ENCODE assay signal across 8 cellular contexts in genomic region chr5:14153071-14153864, GRCh38. TPM values are rescaled to one million over a fixed set of nuclear protein-coding genes. Genes with fewer than 3 reads are reported as not detected.
DNase-seq lines count a peak whose midpoint lies in the region; ATAC-seq, FAIRE-seq and TF ChIP-seq lines count a peak whose summit lies in the region.
"Had no signal": no experiment of that assay in that cellular context is flagged by ENCODE, and none has a peak within 500 bp of the region (broad histone marks: within the 10 kb centered on the region; RNA-seq: fewer than 3 reads in every experiment).

No MANE protein-coding gene starts in this region.

- intact Hi-C loops in pancreas (cut with DNase I): no loop called here

- H3K27me3 ChIP-seq in HL-60 (ENCODE audit: insufficient read depth, poor library complexity, severe bottlenecking) (no peaks in the 10 kb centered on the region), mesenchymal stem cell (ENCODE audit: control insufficient read depth in 1 of 2, insufficient read depth in 1 of 2, low read length in 2 of 2) (no peaks in the 10 kb centered on the region), suprapubic skin (no peaks in the 10 kb centered on the region), pancreas (no peaks in the 10 kb centered on the region)

- peak overlapping the region; percentile 35 to 84 for H3K18ac ChIP-seq in mesenchymal stem cell (ENCODE audit: low read depth in 1 of 2, low read length in 2 of 2)

- no peak for DNase-seq in HL-60 (ENCODE audit: low read depth in 1 of 2, low spot score in 1 of 2)
- no peak for DNase-seq in mesenchymal stem cell
- no peak for DNase-seq in suprapubic skin (ENCODE audit: low spot score in 2 of 2)
- no peak for DNase-seq in activated T-cell treated with anti-CD3 and anti-CD28 coated beads, Interleukin-2, amount 50 U/mL, for 1 hour
- DNase-seq in NCI-H1930 (lab: John Stamatoyannopoulos, UW): no peak
- DNase-seq in pancreas: no peak
- DNase-seq: stimulated activated CD8-positive, alpha-beta memory T cell treated with anti-CD3 and anti-CD28 coated beads, Interleukin-4, amount 100 ng/mL, for 48 hours had no signal

- FAIRE-seq in pancreas (lab: Jason Lieb, UNC): no peak

- H3K4me1 ChIP-seq in mesenchymal stem cell (ENCODE audit: control insufficient read depth, insufficient read depth, low read depth, low read length) (peaks cover 39% of the 10 kb centered on the region), suprapubic skin (peaks cover 64% of the 10 kb centered on the region), pancreas (peaks cover 3 to 43% (median 7%) of the 10 kb centered on the region in 3 donors)

- no peak overlapping the region for H2BK5ac ChIP-seq in mesenchymal stem cell (ENCODE audit: low read depth, low read length, poor library complexity, severe bottlenecking)

- peak overlapping the region; percentile 86 for H2AK5ac ChIP-seq in mesenchymal stem cell (ENCODE audit: low read length, severe bottlenecking)

- H3K79me1 ChIP-seq in mesenchymal stem cell (replicated peaks; ENCODE audit: low read length, poor library complexity, severe bottlenecking): no peaks in the 10 kb centered on the region

- no peak for TF ChIP-seq EP300 in suprapubic skin (IDR thresholded peaks at IDR 0.05)

- H3K4ac ChIP-seq in mesenchymal stem cell (ENCODE audit: low read depth in 1 of 2, low read length in 2 of 2): peak overlapping the region in 1 of 2 experiments; percentile 62

- H2BK12ac ChIP-seq in mesenchymal stem cell (ENCODE audit: low read length in 2 of 2): no peak overlapping the region

- peak overlapping the region; percentile 82 for H3K9ac ChIP-seq in mesenchymal stem cell (ENCODE audit: low read length)

- peak overlapping the region in 1 of 2 experiments; percentile 16 for H3K23ac ChIP-seq in mesenchymal stem cell (ENCODE audit: low read length in 2 of 2)

- H3K14ac ChIP-seq in mesenchymal stem cell (ENCODE audit: low read length in 2 of 2): no peak overlapping the region

- H3K36me3 ChIP-seq in mesenchymal stem cell (ENCODE audit: control insufficient read depth in 1 of 2, insufficient read depth in 2 of 2, low read depth in 1 of 2, low read length in 2 of 2) (peaks cover 0 to 22% of the 10 kb centered on the region in 2 experiments), suprapubic skin (no peaks in the 10 kb centered on the region), pancreas (no peaks in the 10 kb centered on the region)

- ATAC-seq in pancreas: no peak

- TF ChIP-seq CTCF in HL-60 (IDR thresholded peaks at IDR 0.05; ENCODE audit: insufficient read depth, low read length) (no peak), WI38 (IDR thresholded peaks at IDR 0.05; ENCODE audit: low read depth, low read length) (no peak), suprapubic skin (IDR thresholded peaks at IDR 0.05) (no peak), pancreas (IDR thresholded peaks at IDR 0.05) (no peak)

- H4K8ac ChIP-seq in mesenchymal stem cell (ENCODE audit: low read length): peak overlapping the region; percentile 62

- H3K9me3 ChIP-seq in mesenchymal stem cell (ENCODE audit: control insufficient read depth, low read length) (no peaks in the 10 kb centered on the region), suprapubic skin (no peaks in the 10 kb centered on the region), pancreas (no peaks in the 10 kb centered on the region)

- no peak overlapping the region for H2AFZ ChIP-seq in mesenchymal stem cell (ENCODE audit: low read depth, low read length)

- H3K4me2 ChIP-seq in mesenchymal stem cell (ENCODE audit: low read length, poor library complexity, severe bottlenecking): peak overlapping the region; percentile 46

- WGBS in mesenchymal stem cell: 52% methylated on average over 6 of the region's 6 CpGs
- 70% methylated on average over 6 of the region's 6 CpGs for WGBS in suprapubic skin
- 85 to 88% methylated on average over 6 of the region's 6 CpGs for WGBS in pancreas, 2 donors

- H3K27ac ChIP-seq in HL-60 (replicated peaks) (peak overlapping the region; percentile 50; the same call in 1 of the 2 replicates), mesenchymal stem cell (ENCODE audit: low read length, poor library complexity, severe bottlenecking) (peak overlapping the region; percentile 83), suprapubic skin (peak overlapping the region; percentile 9), pancreas (no peak overlapping the region)

- peak overlapping the region; percentile 78 for H2BK120ac ChIP-seq in mesenchymal stem cell (ENCODE audit: low read depth, low read length)

- peak overlapping the region; percentile 68 for H2BK15ac ChIP-seq in mesenchymal stem cell (ENCODE audit: low read depth, poor library complexity, severe bottlenecking)

- H4K91ac ChIP-seq in mesenchymal stem cell (ENCODE audit: low read length): no peak overlapping the region

- H3K4me3 ChIP-seq in HL-60 (replicated peaks; ENCODE audit: insufficient read depth, low read length) (no peak overlapping the region), WI38 (ENCODE audit: low read depth, low read length) (peak overlapping the region; percentile 46), mesenchymal stem cell (ENCODE audit: insufficient read depth in 1 of 2, low read depth in 1 of 2, low read length in 2 of 2) (peak overlapping the region in 1 of 2 experiments; percentile 74), suprapubic skin (no peak overlapping the region), pancreas (no peak overlapping the region)

- TF ChIP-seq POLR2A in suprapubic skin (IDR thresholded peaks at IDR 0.05): no peak

RNA-seq across cellular contexts. Expression of gene TRIO, which starts 10.1 kb away (rescaled TPM):
- 39.8 TPM for polyA plus RNA-seq in mesenchymal stem cell (2013, experiment 1 of 2)
- polyA plus RNA-seq in mesenchymal stem cell (2013, experiment 2 of 2): 39.0 TPM
- 100 to 1,000 TPM in 1 of 4 donors, 10 to 100 TPM in 3; 62.7 to 159 (median 70.4) TPM for total RNA-seq in suprapubic skin
- total RNA-seq in pancreas: 10 to 100 TPM; 27.3 to 82.5 (median 34.1) TPM
- 10 to 100 TPM; 39.9 to 44.5 TPM for polyA plus RNA-seq in pancreas

Comparison
In these comparisons a context has a peak if more than half of its experiments do, and no peak if none do; other contexts are left out.
1. H3K27ac ChIP-seq: peak in HL-60 (single experiment), mesenchymal stem cell (single experiment) and suprapubic skin (single experiment); none in pancreas (0 of 4).